Comparison of ENCODE assay signal across 7 cellular contexts in genomic region chr9:42392773-42393455, GRCh38.
DNase-seq lines count a peak whose midpoint lies in the region; ATAC-seq lines count a peak whose summit lies in the region.
"Not testable (repeated sequence)": the region's sequence is repeated elsewhere in the genome, so short reads cannot be mapped to it uniquely, and the experiment has no call there.

No MANE protein-coding gene starts in this region.

- peak; percentile 25 for DNase-seq in activated CD4-positive, alpha-beta memory T cell treated with anti-CD3 and anti-CD28 coated beads for 36 hours
- not testable (repeated sequence) for DNase-seq in activated naive CD4-positive, alpha-beta T cell treated with anti-CD3 and anti-CD28 coated beads, Interleukin-2, amount 50 U/mL, for 72 hours (ENCODE audit: low spot score in 2 of 2)

- not testable (repeated sequence) for H3K27ac Mint-ChIP-seq in activated CD4-positive, alpha-beta memory T cell treated with anti-CD3 and anti-CD28 coated beads for 36 hours; activated naive CD4-positive, alpha-beta T cell treated with anti-CD3 and anti-CD28 coated beads, Interleukin-2, amount 50 U/mL, for 72 hours; stimulated activated memory B cell treated with anti-CD40 and anti-IgM and Interleukin-4, amounts not matched to agents 10 μg/mL and 1 μg/mL and 100 μg/mL, for 72 hours

- H3K36me3 Mint-ChIP-seq in activated CD4-positive, alpha-beta memory T cell treated with anti-CD3 and anti-CD28 coated beads for 36 hours; activated naive CD4-positive, alpha-beta T cell treated with anti-CD3 and anti-CD28 coated beads, Interleukin-2, amount 50 U/mL, for 72 hours; stimulated activated memory B cell treated with anti-CD40 and anti-IgM and Interleukin-4, amounts not matched to agents 10 μg/mL and 1 μg/mL and 100 μg/mL, for 72 hours: not testable (repeated sequence)

- intact Hi-C loops in activated CD4-positive, alpha-beta memory T cell treated with anti-CD3 and anti-CD28 coated beads for 36 hours (cut with micrococcal nuclease), result not testable (repeated sequence)

- H3K4me1 Mint-ChIP-seq in activated CD4-positive, alpha-beta memory T cell treated with anti-CD3 and anti-CD28 coated beads for 36 hours (ENCODE audit: low read depth); stimulated activated memory B cell treated with anti-CD40 and anti-IgM and Interleukin-4, amounts not matched to agents 10 μg/mL and 1 μg/mL and 100 μg/mL, for 72 hours: not testable (repeated sequence)

- not testable (repeated sequence) for H3K9me3 Mint-ChIP-seq in activated CD4-positive, alpha-beta memory T cell treated with anti-CD3 and anti-CD28 coated beads for 36 hours; activated naive CD4-positive, alpha-beta T cell treated with anti-CD3 and anti-CD28 coated beads, Interleukin-2, amount 50 U/mL, for 72 hours; stimulated activated memory B cell treated with anti-CD40 and anti-IgM and Interleukin-4, amounts not matched to agents 10 μg/mL and 1 μg/mL and 100 μg/mL, for 72 hours

- H3K4me3 Mint-ChIP-seq in activated CD4-positive, alpha-beta memory T cell treated with anti-CD3 and anti-CD28 coated beads for 36 hours; stimulated activated memory B cell treated with anti-CD40 and anti-IgM and Interleukin-4, amounts not matched to agents 10 μg/mL and 1 μg/mL and 100 μg/mL, for 72 hours: not testable (repeated sequence)

- ATAC-seq in GM18868 (IDR thresholded peaks at IDR 0.05; ENCODE audit: unreplicated experiment), result peak; percentile 59
- peak; percentile 74 for ATAC-seq in HG02610 (IDR thresholded peaks at IDR 0.05; ENCODE audit: unreplicated experiment)
- ATAC-seq in HG02884 (IDR thresholded peaks at IDR 0.05; ENCODE audit: unreplicated experiment), result peak; percentile 74
- peak; percentile 60 for ATAC-seq in HG03432 (IDR thresholded peaks at IDR 0.05; ENCODE audit: unreplicated experiment)
- ATAC-seq in activated naive CD4-positive, alpha-beta T cell treated with anti-CD3 and anti-CD28 coated beads, Interleukin-2, amount 50 U/mL, for 72 hours, result peak; percentile 77 to 90
- ATAC-seq in stimulated activated memory B cell treated with anti-CD40 and anti-IgM and Interleukin-4, amounts not matched to agents 10 μg/mL and 1 μg/mL and 100 μg/mL, for 72 hours, result peak; percentile 37

- POLR2A ChIA-PET in activated CD4-positive, alpha-beta memory T cell treated with anti-CD3 and anti-CD28 coated beads for 36 hours (lab: Charles Lee), result not testable (repeated sequence)

- CTCF ChIA-PET in activated CD4-positive, alpha-beta memory T cell treated with anti-CD3 and anti-CD28 coated beads for 36 hours (lab: Charles Lee), result not testable (repeated sequence)

- not testable (repeated sequence) for H3K27me3 Mint-ChIP-seq in activated CD4-positive, alpha-beta memory T cell treated with anti-CD3 and anti-CD28 coated beads for 36 hours; stimulated activated memory B cell treated with anti-CD40 and anti-IgM and Interleukin-4, amounts not matched to agents 10 μg/mL and 1 μg/mL and 100 μg/mL, for 72 hours
